Comparison of ENCODE assay signal across 8 cellular contexts in genomic region chr6:110399219-110400071, GRCh38. TPM values are rescaled to one million over a fixed set of nuclear protein-coding genes. Genes with fewer than 3 reads are reported as not detected.
DNase-seq lines count a peak whose midpoint lies in the region; ATAC-seq and TF ChIP-seq lines count a peak whose summit lies in the region.
"Had no signal": no experiment of that assay in that cellular context is flagged by ENCODE, and none has a peak within 500 bp of the region (broad histone marks: within the 10 kb centered on the region; RNA-seq: fewer than 3 reads in every experiment).

No MANE protein-coding gene starts in this region.

- in situ Hi-C loops in HAP-1 (cut with MboI; ENCODE audit: low sequenced_read_pairs) = loop anchor here (10.0 to 25.0 kb wide), 3 partner anchors 337 to 875 kb away; no protein-coding TSS in a partner anchor

- H3K36me3 ChIP-seq in lower lobe of right lung (no peaks in the 10 kb centered on the region), testis (ENCODE audit: low read depth, missing control alignments) (no peaks in the 10 kb centered on the region), HAP-1 (replicated peaks) (no peaks in the 10 kb centered on the region)

- no peak for TF ChIP-seq POLR2A in testis (IDR thresholded peaks at IDR 0.05)

- H3K27me3 ChIP-seq in dorsolateral prefrontal cortex (no peaks in the 10 kb centered on the region), lower lobe of right lung (ENCODE audit: low read depth) (no peaks in the 10 kb centered on the region), testis (no peaks in the 10 kb centered on the region), HAP-1 (ENCODE audit: low read depth) (no peaks in the 10 kb centered on the region)

- DNase-seq in HFFc6 (no peak), dorsolateral prefrontal cortex (no peak), lower lobe of right lung (no peak), testis (peak; percentile 32), HAP-1 (ENCODE audit: low spot score in 2 of 2) (no peak)
- no peak for DNase-seq in stimulated activated CD4-positive, alpha-beta T cell treated with anti-CD3 and anti-CD28 coated beads, Interleukin-4, amount 100 ng/mL, for 24 hours
- DNase-seq: activated CD4-positive, alpha-beta T cell treated with anti-CD3 and anti-CD28 coated beads, Interleukin-2, amount 10 ng/mL, durations not matched to agents 7 days and 5 days had no signal

- no peaks in the 10 kb centered on the region for H3K9me3 Mint-ChIP-seq in HFFc6
- H3K9me3 Mint-ChIP-seq: activated CD4-positive, alpha-beta T cell treated with anti-CD3 and anti-CD28 coated beads, Interleukin-2, amount 10 ng/mL, durations not matched to agents 7 days and 5 days had no signal

- WGBS in testis, 2 donors = 6 to 35% methylated on average over 20 to 43 of the region's 43 CpGs

- peaks cover 5% of the 10 kb centered on the region for H3K27me3 Mint-ChIP-seq in HFFc6 (ENCODE audit: insufficient read depth)

- no peaks in the 10 kb centered on the region for H3K36me3 Mint-ChIP-seq in HFFc6 (ENCODE audit: low read depth)

- TF ChIP-seq CTCF in HFFc6 (IDR thresholded peaks at IDR 0.05) (no peak), dorsolateral prefrontal cortex (IDR thresholded peaks at IDR 0.05 in 54 of 56, conservative IDR thresholded peaks at IDR 0.05 in 2 of 56; ENCODE audit: low read depth in 1 of 56, partially characterized antibody in 56 of 56) (no peak), lower lobe of right lung (IDR thresholded peaks at IDR 0.05) (no peak), testis (IDR thresholded peaks at IDR 0.05) (no peak)

- peak overlapping the region in 1 of 59 donors; percentile 9 for H3K27ac ChIP-seq in dorsolateral prefrontal cortex
- peak overlapping the region; percentile 19 for H3K27ac ChIP-seq in lower lobe of right lung
- peak overlapping the region in 1 of 2 donors; percentile 36 for H3K27ac ChIP-seq in testis

- H3K4me1 ChIP-seq in lower lobe of right lung (peaks cover 9% of the 10 kb centered on the region), testis (peaks cover 3% of the 10 kb centered on the region), HAP-1 (no peaks in the 10 kb centered on the region)

- peaks cover 17% of the 10 kb centered on the region for H3K4me1 Mint-ChIP-seq in HFFc6 (ENCODE audit: low read depth)

- H3K27ac Mint-ChIP-seq in HFFc6 = peak overlapping the region; percentile 56
- H3K27ac Mint-ChIP-seq: activated CD4-positive, alpha-beta T cell treated with anti-CD3 and anti-CD28 coated beads, Interleukin-2, amount 10 ng/mL, durations not matched to agents 7 days and 5 days had no signal

- no peaks in the 10 kb centered on the region for H3K9me3 ChIP-seq in lower lobe of right lung
- no peaks in the 10 kb centered on the region for H3K9me3 ChIP-seq in testis
- H3K9me3 ChIP-seq in HAP-1 = no peaks in the 10 kb centered on the region

- intact Hi-C loops in dorsolateral prefrontal cortex (cut with DNase I) = loop anchor here in 1 of 2 donors (10.0 kb wide), 1 partner anchor 335 kb away; no protein-coding TSS in a partner anchor
- intact Hi-C loops in lower lobe of right lung (cut with DNase I) = no loop called here
- intact Hi-C loops in testis (cut with DNase I; ENCODE audit: low total_unique reads) = loop anchor here (10.0 kb wide), 2 partner anchors 225 to 355 kb away; partner anchors contain the start of gene WASF1

- peak overlapping the region; percentile 50 for H3K4me3 Mint-ChIP-seq in HFFc6
- H3K4me3 Mint-ChIP-seq: activated CD4-positive, alpha-beta T cell treated with anti-CD3 and anti-CD28 coated beads, Interleukin-2, amount 10 ng/mL, durations not matched to agents 7 days and 5 days had no signal

- ATAC-seq in lower lobe of right lung = peak; percentile 41 to 48
- no peak for ATAC-seq in GM18858 (IDR thresholded peaks at IDR 0.05; ENCODE audit: unreplicated experiment)

- H3K4me3 ChIP-seq in dorsolateral prefrontal cortex (peak overlapping the region in 53 of 59 donors; percentile 6 to 65 (median 41)), lower lobe of right lung (peak overlapping the region; percentile 47), testis (peak overlapping the region; percentile 34 to 40), HAP-1 (no peak overlapping the region)

RNA-seq across cellular contexts. Expression of gene DDO, which starts 15.9 kb away (rescaled TPM):
- total RNA-seq in HFFc6 (2021; fragmentation: NEBNext Ultra II Directional; extraction: Animal tissue kit (Norgen Biotek cat#: 25700)) = 1 to 10 TPM in 3 of 6 experiments, under 1 TPM in 3; 0.50 to 1.2 (median 0.98) TPM
- total RNA-seq in dorsolateral prefrontal cortex (1 to 10 TPM; 1.2 to 8.6 (median 3.6) TPM), lower lobe of right lung (10.8 TPM), testis (under 1 TPM; 0.19 to 0.24 TPM)
- 0.73 TPM for polyA plus RNA-seq in testis (ENCODE audit: insufficient read depth, low read depth, low replicate concordance)
- total RNA-seq: activated CD4-positive, alpha-beta T cell treated with anti-CD3 and anti-CD28 coated beads, Interleukin-2, amount 10 ng/mL, durations not matched to agents 7 days and 5 days had no signal

RNA-seq across cellular contexts. Expression of gene METTL24, which starts 41.3 kb away (rescaled TPM):
- not detected for total RNA-seq in HFFc6 (2021; fragmentation: NEBNext Ultra II Directional; extraction: Animal tissue kit (Norgen Biotek cat#: 25700))
- 10 to 100 TPM in 1 of 120 experiments, 1 to 10 TPM in 119; 2.2 to 10.3 (median 4.6) TPM for total RNA-seq in dorsolateral prefrontal cortex
- 2.8 TPM for total RNA-seq in lower lobe of right lung
- 1 to 10 TPM; 3.5 to 6.0 TPM for total RNA-seq in testis
- polyA plus RNA-seq in testis (ENCODE audit: insufficient read depth, low read depth, low replicate concordance) = 6.3 TPM
- total RNA-seq: activated CD4-positive, alpha-beta T cell treated with anti-CD3 and anti-CD28 coated beads, Interleukin-2, amount 10 ng/mL, durations not matched to agents 7 days and 5 days had no signal
